28 cellular contexts compared by ENCODE assay signal in the genomic region with DNA sequence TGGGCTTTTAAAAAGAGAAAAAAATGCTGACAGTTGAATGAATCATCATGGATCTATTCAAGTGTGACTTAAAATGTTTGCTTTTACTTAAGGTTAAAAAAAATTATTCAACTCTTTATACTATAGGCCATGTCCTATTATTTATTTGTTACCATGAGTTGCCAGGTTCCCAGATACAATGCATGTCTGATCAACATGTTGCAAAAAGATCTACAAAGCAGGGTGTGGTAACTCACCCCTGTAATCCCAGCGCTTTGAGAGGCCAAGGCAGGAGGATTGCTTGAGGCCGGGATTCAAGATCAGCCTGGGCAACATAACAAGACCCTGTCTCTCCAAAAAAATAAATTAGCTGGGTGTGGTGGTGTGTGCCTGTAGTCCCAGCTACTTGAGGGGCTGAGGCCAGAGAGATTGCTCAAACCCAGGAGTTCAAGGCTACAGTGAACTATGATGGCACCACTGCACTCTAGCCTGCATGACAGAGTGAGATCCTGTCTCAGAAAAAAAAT.
DNase-seq lines count a peak whose midpoint lies in the region; ATAC-seq, FAIRE-seq and TF ChIP-seq lines count a peak whose summit lies in the region.
"Had no signal": no experiment of that assay in that cellular context is flagged by ENCODE, and none has a peak within 500 bp of the region (broad histone marks: within the 10 kb centered on the region; RNA-seq: fewer than 3 reads in every experiment).

No MANE protein-coding gene starts in this region.

- DNase-seq in LHCN-M2 (ENCODE audit: low read depth) (peak; percentile 60), astrocyte (ENCODE audit: low read depth) (peak; percentile 53), iris pigment epithelial cell (ENCODE audit: low read depth) (peak; percentile 51), smooth muscle cell (lab: John Stamatoyannopoulos, UW; ENCODE audit: unreplicated experiment) (no peak), WERI-Rb-1 (no peak), NCI-H2107 (lab: John Stamatoyannopoulos, UW) (no peak), NCI-H1694 treated with DMSO at 0.1 percent for 48 hours (lab: John Stamatoyannopoulos, UW) (no peak)
- DNase-seq: activated CD8-positive, alpha-beta memory T cell treated with anti-CD3 and anti-CD28 coated beads, Interleukin-2, amount 50 U/mL, for 48 hours; activated effector memory CD4-positive, alpha-beta T cell treated with Interleukin-2 at 50 U/mL for 16 hours; Calu3; esophagus squamous epithelium; GF-D8; heart left ventricle; MV-4-11; NCI-H187 treated with DMSO at 0.1 percent for 48 hours; NCI-H446 treated with DMSO at 0.1 percent for 48 hours; nucleus accumbens; SHP77; stimulated activated naive CD8-positive, alpha-beta T cell treated with anti-CD3 and anti-CD28 coated beads, Interleukin-15, Interleukin-2, amounts not matched to agents 100 U/mL and 50 U/mL, for 24 hours; T-cell; transverse colon had no signal

- H3K27ac ChIP-seq in astrocyte (ENCODE audit: low read depth, low read length) = no peak overlapping the region
- H3K27ac ChIP-seq in smooth muscle cell (ENCODE audit: low read depth) = peak overlapping the region; percentile 50
- no peak overlapping the region for H3K27ac ChIP-seq in WERI-Rb-1
- H3K27ac ChIP-seq: adrenal gland, heart left ventricle, transverse colon had no signal

- H3K4me1 ChIP-seq in astrocyte (ENCODE audit: insufficient read depth, low read length) = peaks cover 6% of the 10 kb centered on the region
- H3K4me1 ChIP-seq in smooth muscle cell (ENCODE audit: low read depth) = peaks cover 29% of the 10 kb centered on the region
- H3K4me1 ChIP-seq: adrenal gland, transverse colon had no signal

- 95% methylated on average over 2 of the region's 2 CpGs for WGBS in smooth muscle cell (ENCODE audit: low lambda C conversion rate)

- no peak overlapping the region for H3K27ac Mint-ChIP-seq in astrocyte (ENCODE audit: unreplicated experiment)
- H3K27ac Mint-ChIP-seq: T-cell had no signal

- no peaks in the 10 kb centered on the region for H3K36me3 Mint-ChIP-seq in astrocyte (ENCODE audit: low read depth, unreplicated experiment)
- H3K36me3 Mint-ChIP-seq: T-cell had no signal

- H3K36me3 ChIP-seq in astrocyte (ENCODE audit: insufficient read depth, low read length) (no peaks in the 10 kb centered on the region), smooth muscle cell (ENCODE audit: low read depth) (no peaks in the 10 kb centered on the region), WERI-Rb-1 (no peaks in the 10 kb centered on the region)
- H3K36me3 ChIP-seq: adrenal gland, esophagus squamous epithelium, heart left ventricle, transverse colon had no signal

- ATAC-seq in HG02938 (IDR thresholded peaks at IDR 0.05; ENCODE audit: unreplicated experiment) = no peak
- ATAC-seq: GM12878; heart left ventricle; right cardiac atrium; stimulated activated naive CD8-positive, alpha-beta T cell treated with anti-CD3 and anti-CD28 coated beads, Interleukin-15, Interleukin-2, amounts not matched to agents 100 U/mL and 50 U/mL, for 24 hours; T-cell had no signal

- no peak for FAIRE-seq in astrocyte (lab: Jason Lieb, UNC)
- FAIRE-seq: GM12878, H54 had no signal

- no peak overlapping the region for H3K4me3 Mint-ChIP-seq in astrocyte (ENCODE audit: unreplicated experiment)
- H3K4me3 Mint-ChIP-seq: central memory CD8-positive, alpha-beta T cell; T-cell had no signal

- H3K9me3 ChIP-seq in astrocyte (ENCODE audit: insufficient read depth, low read depth, low read length) (no peaks in the 10 kb centered on the region), smooth muscle cell (replicated peaks; ENCODE audit: low read depth) (no peaks in the 10 kb centered on the region), WERI-Rb-1 (ENCODE audit: severe bottlenecking) (no peaks in the 10 kb centered on the region)
- H3K9me3 ChIP-seq: esophagus squamous epithelium, heart left ventricle, transverse colon had no signal

- H3K4me2 ChIP-seq in astrocyte (ENCODE audit: low read length) = peak overlapping the region; percentile 37
- peak overlapping the region; percentile 63 for H3K4me2 ChIP-seq in smooth muscle cell

- H3K27me3 Mint-ChIP-seq in astrocyte (ENCODE audit: low read depth, unreplicated experiment) = no peaks in the 10 kb centered on the region
- H3K27me3 Mint-ChIP-seq: central memory CD8-positive, alpha-beta T cell; T-cell had no signal

- H2AFZ ChIP-seq in astrocyte (ENCODE audit: low read depth, low read length) = no peak overlapping the region
- no peak overlapping the region for H2AFZ ChIP-seq in smooth muscle cell (ENCODE audit: low read depth)

- H3K27me3 ChIP-seq in astrocyte (ENCODE audit: insufficient read depth, low read length) (no peaks in the 10 kb centered on the region), smooth muscle cell (ENCODE audit: low read depth) (no peaks in the 10 kb centered on the region), WERI-Rb-1 (ENCODE audit: insufficient read depth, low read depth, severe bottlenecking) (no peaks in the 10 kb centered on the region)
- H3K27me3 ChIP-seq: adrenal gland, esophagus squamous epithelium, heart left ventricle, transverse colon had no signal

- no peaks in the 10 kb centered on the region for H3K9me3 Mint-ChIP-seq in astrocyte (ENCODE audit: unreplicated experiment)
- H3K9me3 Mint-ChIP-seq: central memory CD8-positive, alpha-beta T cell; T-cell had no signal

- H4K20me1 ChIP-seq in astrocyte (ENCODE audit: insufficient read depth, low read length) (no peaks in the 10 kb centered on the region), smooth muscle cell (ENCODE audit: low read depth) (no peaks in the 10 kb centered on the region)

- no peaks in the 10 kb centered on the region for H3F3A ChIP-seq in smooth muscle cell (ENCODE audit: low read depth)

- H3K4me3 ChIP-seq in astrocyte (ENCODE audit: insufficient read depth, low read depth, low read length) (no peak overlapping the region), smooth muscle cell (no peak overlapping the region), WERI-Rb-1 (ENCODE audit: low read depth, low read length) (no peak overlapping the region)
- H3K4me3 ChIP-seq: adrenal gland, esophagus squamous epithelium, GM12878, heart left ventricle, lung, transverse colon had no signal

- TF ChIP-seq CTCF in astrocyte (IDR thresholded peaks at IDR 0.05; ENCODE audit: insufficient read depth, low read depth, low read length) (no peak), smooth muscle cell (IDR thresholded peaks at IDR 0.05; ENCODE audit: borderline replicate concordance, insufficient read depth, poor library complexity, severe bottlenecking) (no peak), WERI-Rb-1 (IDR thresholded peaks at IDR 0.05; ENCODE audit: low read depth, low read length) (no peak)

- H3K79me2 ChIP-seq in astrocyte (ENCODE audit: insufficient read depth, low read length) = no peaks in the 10 kb centered on the region
- peaks cover 67% of the 10 kb centered on the region for H3K79me2 ChIP-seq in smooth muscle cell (ENCODE audit: low read depth)

- peaks cover 10% of the 10 kb centered on the region for H3K4me1 Mint-ChIP-seq in astrocyte (ENCODE audit: low read depth, unreplicated experiment)
- H3K4me1 Mint-ChIP-seq: central memory CD8-positive, alpha-beta T cell; T-cell had no signal

- no peak overlapping the region for H3K9ac ChIP-seq in astrocyte (ENCODE audit: low read length)
- no peak overlapping the region for H3K9ac ChIP-seq in smooth muscle cell (ENCODE audit: low read depth)

Comparison
In these comparisons a context has a peak if more than half of its experiments do, and no peak if none do; other contexts are left out.
1. DNase-seq: peak in LHCN-M2 (single experiment), astrocyte (single experiment) and iris pigment epithelial cell (single experiment); none in smooth muscle cell (single experiment), WERI-Rb-1 (single experiment), NCI-H2107 (single experiment) and NCI-H1694 treated with DMSO at 0.1 percent for 48 hours (single experiment).